ENCODE assay signal across 27 cellular contexts in the genomic region with DNA sequence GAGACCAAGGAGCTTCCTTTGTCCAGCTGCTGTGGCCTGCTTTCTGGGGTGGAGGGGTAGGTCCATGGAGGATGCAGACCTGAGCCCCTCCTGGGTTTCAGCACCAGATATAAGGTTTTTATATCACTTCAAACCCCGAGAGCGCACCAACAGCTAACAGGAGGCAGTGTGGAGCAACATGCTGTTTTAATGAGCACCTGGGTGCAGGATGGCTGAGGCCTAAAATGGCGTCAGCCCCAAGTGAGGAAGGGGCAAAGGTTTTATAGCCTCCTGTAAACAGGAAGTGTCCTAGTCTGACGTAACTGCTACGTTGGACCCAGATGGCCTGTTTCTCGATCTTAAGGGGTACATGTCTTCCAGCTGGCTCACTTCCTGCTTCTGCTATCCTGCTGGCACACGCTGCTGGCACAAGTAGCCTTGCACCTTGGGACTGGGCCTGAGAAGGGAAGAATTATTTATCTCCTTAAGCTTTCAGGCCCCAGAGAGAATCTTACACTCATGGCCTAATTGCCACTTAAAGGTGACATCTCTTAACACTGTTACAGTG. TPM values are rescaled to one million over a fixed set of nuclear protein-coding genes. Genes with fewer than 3 reads are reported as not detected.
"Had no signal": no experiment of that assay in that cellular context is flagged by ENCODE, and none has a peak within 500 bp of the region (broad histone marks: within the 10 kb centered on the region; RNA-seq: fewer than 3 reads in every experiment).

No MANE protein-coding gene starts in this region.

- H3K36me3 ChIP-seq: heart left ventricle, right atrium auricular region, sigmoid colon, stomach, thoracic aorta, transverse colon had no signal

- H3K4me3 Mint-ChIP-seq: naive thymus-derived CD8-positive, alpha-beta T cell had no signal

- H3K4me1 ChIP-seq: heart left ventricle, right atrium auricular region, stomach, transverse colon had no signal

- H3K4me3 ChIP-seq: dorsolateral prefrontal cortex, heart left ventricle, lung, right atrium auricular region, sigmoid colon, skin epidermis, stomach, thoracic aorta, transverse colon had no signal

- H3K27ac ChIP-seq: dorsolateral prefrontal cortex, heart left ventricle, right atrium auricular region, sigmoid colon, skin epidermis, stomach, thoracic aorta, transverse colon had no signal

- ATAC-seq: heart left ventricle; left colon; left ventricle myocardium superior; naive thymus-derived CD8-positive, alpha-beta T cell had no signal

- H3K27me3 ChIP-seq: dorsolateral prefrontal cortex, heart left ventricle, right atrium auricular region, sigmoid colon, stomach had no signal

- DNase-seq: cortex of kidney; dorsolateral prefrontal cortex; effector CD8-positive, alpha-beta T cell; heart left ventricle; hippocampal formation; left colon; left ventricle myocardium superior; mesenchymal stem cell; midbrain; naive thymus-derived CD8-positive, alpha-beta T cell; sigmoid colon; stimulated activated CD4-positive, alpha-beta T cell treated with anti-CD3 and anti-CD28 coated beads, Interleukin-2, amount 100 ng/mL, for 24 hours; stimulated activated CD4-positive, alpha-beta T cell treated with anti-CD3 and anti-CD28 coated beads, Interleukin-4, amount 100 ng/mL, for 4 hours; stimulated activated naive CD4-positive, alpha-beta T cell; stomach; substantia nigra; transverse colon had no signal

- H3K27me3 Mint-ChIP-seq: naive thymus-derived CD8-positive, alpha-beta T cell had no signal

RNA-seq across cellular contexts. Expression of gene REG1B, which starts 11.4 kb away (rescaled TPM):
- total RNA-seq: dorsolateral prefrontal cortex; fibroblast of lung; frontal cortex; glomerular endothelial cell; kidney epithelial cell; left ventricle myocardium superior; naive thymus-derived CD8-positive, alpha-beta T cell; osteocyte; right atrium auricular region; sigmoid colon; stomach; transverse colon; ureter had no signal

RNA-seq across cellular contexts. Expression of gene REG1A, which starts 21.1 kb away (rescaled TPM):
- total RNA-seq: fibroblast of lung; frontal cortex; glomerular endothelial cell; kidney epithelial cell; left ventricle myocardium superior; naive thymus-derived CD8-positive, alpha-beta T cell; osteocyte; right atrium auricular region; sigmoid colon; transverse colon; ureter had no signal
